In the genomic region with DNA sequence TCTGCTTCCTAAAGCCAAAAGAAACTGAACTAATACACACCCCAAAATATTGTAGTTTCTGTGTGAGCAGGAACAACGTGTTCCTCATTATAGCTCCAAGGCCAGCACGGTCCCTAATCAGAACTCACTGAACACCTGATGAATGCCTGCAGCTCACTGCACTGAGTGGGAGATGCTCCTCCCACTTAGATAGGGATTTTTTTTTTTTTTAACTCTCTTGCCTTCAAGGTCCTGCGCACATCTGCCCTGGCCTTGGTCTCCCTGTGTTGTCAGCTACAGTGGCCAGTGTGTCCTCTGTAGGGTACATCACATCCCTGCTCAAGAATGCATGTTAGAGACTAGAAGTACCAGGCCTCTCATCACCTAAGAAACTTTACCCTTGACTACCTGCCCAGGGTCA, we compare ENCODE assay signal across 20 cellular contexts. TPM values are rescaled to one million over a fixed set of nuclear protein-coding genes. Genes with fewer than 3 reads are reported as not detected.
DNase-seq lines count a peak whose midpoint lies in the region; ATAC-seq and TF ChIP-seq lines count a peak whose summit lies in the region.
"Had no signal": no experiment of that assay in that cellular context is flagged by ENCODE, and none has a peak within 500 bp of the region (broad histone marks: within the 10 kb centered on the region; RNA-seq: fewer than 3 reads in every experiment).

No MANE protein-coding gene starts in this region.

- ATAC-seq in GM18873 (IDR thresholded peaks at IDR 0.05; ENCODE audit: low FRiP score, unreplicated experiment) (peak; percentile 23), GM21526 (IDR thresholded peaks at IDR 0.05; ENCODE audit: low FRiP score, unreplicated experiment) (peak; percentile 39), HG03196 (IDR thresholded peaks at IDR 0.05; ENCODE audit: unreplicated experiment) (peak; percentile 13)
- ATAC-seq in naive thymus-derived CD4-positive, alpha-beta T cell: peak; percentile 22
- ATAC-seq: naive thymus-derived CD8-positive, alpha-beta T cell had no signal

- H3K27ac ChIP-seq in naive thymus-derived CD4-positive, alpha-beta T cell (ENCODE audit: low read depth, low read length): no peak overlapping the region
- H3K27ac ChIP-seq in Peyer's patch: no peak overlapping the region
- H3K27ac ChIP-seq: BLaER1, esophagus squamous epithelium, GM23248, transverse colon had no signal

- POLR2A ChIA-PET in naive thymus-derived CD4-positive, alpha-beta T cell (lab: Charles Lee): no interaction called here

- peaks cover 0 to 3% (median 0%) of the 10 kb centered on the region in 5 donors for H3K36me3 Mint-ChIP-seq in naive thymus-derived CD4-positive, alpha-beta T cell
- H3K36me3 Mint-ChIP-seq: activated CD4-positive, alpha-beta memory T cell treated with anti-CD3 and anti-CD28 coated beads for 36 hours had no signal

- H3K36me3 ChIP-seq in naive thymus-derived CD4-positive, alpha-beta T cell (ENCODE audit: control insufficient read depth in 2 of 3, insufficient read depth in 3 of 3, low read length in 3 of 3): no peaks in the 10 kb centered on the region
- no peaks in the 10 kb centered on the region for H3K36me3 ChIP-seq in Peyer's patch
- H3K36me3 ChIP-seq: BLaER1, esophagus squamous epithelium, transverse colon had no signal

- CTCF ChIA-PET in naive thymus-derived CD4-positive, alpha-beta T cell (lab: Charles Lee): no interaction called here

- no peak overlapping the region for H3K27ac Mint-ChIP-seq in naive thymus-derived CD4-positive, alpha-beta T cell
- H3K27ac Mint-ChIP-seq: activated CD4-positive, alpha-beta memory T cell treated with anti-CD3 and anti-CD28 coated beads for 36 hours; naive thymus-derived CD8-positive, alpha-beta T cell; progenitor cell of endocrine pancreas; T-helper 1 cell treated with Interleukin-12 subunit alpha and Interleukin-12 subunit beta and Interleukin-4 antibody, amounts not matched to agents 30 μg/mL and 1 μg/mL, for 36 hours had no signal

- peaks cover 0 to 11% (median 3%) of the 10 kb centered on the region in 5 donors for H3K27me3 Mint-ChIP-seq in naive thymus-derived CD4-positive, alpha-beta T cell
- H3K27me3 Mint-ChIP-seq: progenitor cell of endocrine pancreas had no signal

- no peaks in the 10 kb centered on the region for H3K4me1 Mint-ChIP-seq in naive thymus-derived CD4-positive, alpha-beta T cell
- H3K4me1 Mint-ChIP-seq: naive thymus-derived CD8-positive, alpha-beta T cell had no signal

- H3K9me3 ChIP-seq in naive thymus-derived CD4-positive, alpha-beta T cell (ENCODE audit: control insufficient read depth in 2 of 3, low read length in 3 of 3): no peaks in the 10 kb centered on the region
- no peaks in the 10 kb centered on the region for H3K9me3 ChIP-seq in Peyer's patch
- H3K9me3 ChIP-seq: BLaER1, esophagus squamous epithelium, transverse colon had no signal

- peaks cover 0 to 2% (median 0%) of the 10 kb centered on the region in 11 donors for H3K9me3 Mint-ChIP-seq in naive thymus-derived CD4-positive, alpha-beta T cell
- H3K9me3 Mint-ChIP-seq: activated CD4-positive, alpha-beta memory T cell treated with anti-CD3 and anti-CD28 coated beads for 36 hours; T-helper 1 cell treated with Interleukin-12 subunit alpha and Interleukin-12 subunit beta and Interleukin-4 antibody, amounts not matched to agents 30 μg/mL and 1 μg/mL, for 36 hours had no signal

- H3K27me3 ChIP-seq in naive thymus-derived CD4-positive, alpha-beta T cell (ENCODE audit: control insufficient read depth in 2 of 2, insufficient read depth in 2 of 2, low read length in 2 of 2): no peaks in the 10 kb centered on the region
- no peaks in the 10 kb centered on the region for H3K27me3 ChIP-seq in Peyer's patch
- H3K27me3 ChIP-seq: BLaER1, esophagus squamous epithelium, transverse colon had no signal

- no peak for TF ChIP-seq POLR2A in Peyer's patch (IDR thresholded peaks at IDR 0.05)

- no peaks in the 10 kb centered on the region for H3K4me1 ChIP-seq in naive thymus-derived CD4-positive, alpha-beta T cell (ENCODE audit: control insufficient read depth in 2 of 2, insufficient read depth in 2 of 2, low read length in 2 of 2)
- H3K4me1 ChIP-seq in Peyer's patch: no peaks in the 10 kb centered on the region
- H3K4me1 ChIP-seq: BLaER1, esophagus squamous epithelium, transverse colon had no signal

- intact Hi-C loops in naive thymus-derived CD4-positive, alpha-beta T cell (cut with micrococcal nuclease): no loop called here
- intact Hi-C loops in posterior cingulate gyrus (cut with DNase I): no loop called here

- H3K4me3 Mint-ChIP-seq in naive thymus-derived CD4-positive, alpha-beta T cell: no peak overlapping the region
- H3K4me3 Mint-ChIP-seq: activated CD4-positive, alpha-beta memory T cell treated with anti-CD3 and anti-CD28 coated beads for 36 hours; naive thymus-derived CD8-positive, alpha-beta T cell; T-helper 1 cell treated with Interleukin-12 subunit alpha and Interleukin-12 subunit beta and Interleukin-4 antibody, amounts not matched to agents 30 μg/mL and 1 μg/mL, for 36 hours had no signal

- no peak overlapping the region for H3K4me3 ChIP-seq in naive thymus-derived CD4-positive, alpha-beta T cell (ENCODE audit: low read length)
- H3K4me3 ChIP-seq in Peyer's patch: no peak overlapping the region
- H3K4me3 ChIP-seq: BLaER1, esophagus squamous epithelium, GM23248, transverse colon had no signal

- TF ChIP-seq CTCF in Peyer's patch (IDR thresholded peaks at IDR 0.05): no peak

- DNase-seq in naive thymus-derived CD4-positive, alpha-beta T cell: no peak
- no peak for DNase-seq in Peyer's patch
- DNase-seq in posterior cingulate gyrus: no peak
- no peak for DNase-seq in stimulated activated CD4-positive, alpha-beta T cell treated with anti-CD3 and anti-CD28 coated beads, Interleukin-2, amount 100 ng/mL, for 24 hours
- DNase-seq: activated CD4-positive, alpha-beta memory T cell treated with anti-CD3 and anti-CD28 coated beads for 36 hours; DMS153; esophagus squamous epithelium; glutamatergic neuron; naive thymus-derived CD8-positive, alpha-beta T cell; NCI-H2029; NCI-H524; stimulated activated naive CD4-positive, alpha-beta T cell; transverse colon had no signal

RNA-seq across cellular contexts. Expression of gene TMPO, which starts 44.3 kb away (rescaled TPM):
- total RNA-seq in naive thymus-derived CD4-positive, alpha-beta T cell: 100 to 1,000 TPM in 3 of 5 experiments, 10 to 100 TPM in 2; 88.1 to 267 (median 161) TPM
- polyA plus RNA-seq in naive thymus-derived CD4-positive, alpha-beta T cell: 10 to 100 TPM; 62.8 to 70.4 TPM
- total RNA-seq in Peyer's patch: 100 to 1,000 TPM in 1 of 4 donors, 10 to 100 TPM in 3; 68.8 to 131 (median 81.8) TPM
